ENCODE assay signal across 1 cellular context in the genomic region with DNA sequence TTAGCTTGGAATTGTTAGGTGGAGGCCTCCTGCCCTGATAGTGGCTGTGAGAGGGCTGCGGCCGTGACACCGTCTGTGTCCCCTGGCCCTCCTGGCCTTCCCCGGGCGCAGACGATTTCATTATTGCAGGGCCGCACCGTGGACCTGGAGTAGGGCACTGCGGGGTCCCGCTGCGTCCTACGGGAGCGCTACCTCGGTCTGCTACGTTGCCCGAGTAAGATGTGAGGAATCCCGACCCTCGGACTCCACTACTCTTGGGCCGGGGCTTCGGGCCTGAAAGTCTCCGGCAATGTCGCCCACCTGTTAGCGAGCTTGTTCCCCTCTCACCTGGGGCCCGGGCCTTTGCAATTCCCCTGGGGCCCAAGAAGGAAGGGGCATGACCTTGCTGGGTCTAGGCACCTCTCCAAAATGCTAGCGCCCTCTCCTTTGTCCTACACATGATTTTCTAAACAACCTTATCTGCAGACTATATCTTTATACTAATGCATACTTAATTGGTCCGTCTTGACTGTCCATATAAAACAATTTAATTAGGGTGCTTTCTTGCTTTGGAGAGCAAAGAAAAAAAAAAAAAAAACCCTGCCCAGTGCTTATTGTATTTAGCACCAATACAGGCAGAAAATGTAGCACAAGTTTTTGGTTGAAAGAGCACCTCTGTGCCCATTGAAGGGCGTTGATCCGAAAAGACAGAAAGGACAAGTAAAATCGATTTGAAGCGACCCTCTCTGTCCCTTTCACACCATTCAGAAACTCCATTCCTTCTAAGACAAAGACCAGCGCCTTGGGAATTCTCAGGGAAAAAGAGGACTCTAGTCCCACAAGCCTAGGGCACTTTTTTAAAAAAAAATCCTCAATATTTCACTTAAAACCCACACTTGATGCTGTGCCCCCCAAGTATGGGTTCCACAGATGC.
TF ChIP-seq lines count a peak whose summit lies in the region.

No MANE protein-coding gene starts in this region.

TF ChIP-seq in HepG2, 621 proteins besides CTCF, POLR2A, EP300 and RAD21 (continued from another document):
- no peak for TF ChIP-seq ZNF687 (CRISPR knock-in tag; IDR thresholded peaks at IDR 0.05)
